Comparison of ENCODE assay signal across 27 cellular contexts in genomic region chr4:174582463-174582862, GRCh38.
"Had no signal": no experiment of that assay in that cellular context is flagged by ENCODE, and none has a peak within 500 bp of the region (broad histone marks: within the 10 kb centered on the region; RNA-seq: fewer than 3 reads in every experiment).

No MANE protein-coding gene starts in this region.

- FAIRE-seq: astrocyte had no signal

- H3K9me3 ChIP-seq: esophagus muscularis mucosa, gastrocnemius medialis, heart left ventricle had no signal

- H3K4me1 ChIP-seq: esophagus muscularis mucosa, gastrocnemius medialis had no signal

- H3K27ac ChIP-seq: brain microvascular endothelial cell, coronary artery, dorsolateral prefrontal cortex, esophagus muscularis mucosa, foreskin keratinocyte, gastrocnemius medialis, heart left ventricle, WERI-Rb-1 had no signal

- ATAC-seq: activated CD4-positive, CD25-positive, alpha-beta regulatory T cell treated with anti-CD3 and anti-CD28 coated beads, Interleukin-2, amount 50 U/mL, for 24 hours; activated CD8-positive, alpha-beta T cell treated with anti-CD3 and anti-CD28 coated beads for 36 hours; activated T-cell treated with anti-CD3 and anti-CD28 coated beads, Interleukin-2, amount 50 U/mL, for 4 hours; activated T-helper 17 cell treated with anti-CD3 and anti-CD28 coated beads, Interleukin-2, amount 50 U/mL, for 72 hours; effector memory CD8-positive, alpha-beta T cell; foreskin keratinocyte; gastrocnemius medialis; heart left ventricle had no signal

- DNase-seq: activated B cell treated with CpG ODN at 0.5 μM for 24 hours; activated CD4-positive, alpha-beta T cell treated with anti-CD3 and anti-CD28 coated beads for 48 hours; activated CD4-positive, alpha-beta T cell treated with anti-CD3 and anti-CD28 coated beads, Interleukin-2, amount 50 U/mL, for 1 hour; activated CD4-positive, alpha-beta T cell treated with anti-CD3 and anti-CD28 coated beads, Interleukin-2, amount 50 U/mL, for 48 hours; activated CD8-positive, alpha-beta memory T cell treated with anti-CD3 and anti-CD28 coated beads for 24 hours; activated CD8-positive, alpha-beta T cell treated with anti-CD3 and anti-CD28 coated beads for 36 hours; activated effector memory CD4-positive, alpha-beta T cell treated with Interleukin-2 at 50 U/mL for 16 hours; activated gamma-delta T cell treated with Interleukin-2 at 50 U/mL for 16 hours; activated naive CD4-positive, alpha-beta T cell treated with anti-CD3 and anti-CD28 coated beads, Interleukin-2, amount 50 U/mL, for 16 hours; activated naive CD4-positive, alpha-beta T cell treated with Interleukin-2 at 50 U/mL for 16 hours; activated T-cell treated with anti-CD3 and anti-CD28 coated beads, Interleukin-2, amount 50 U/mL, for 4 hours; amniotic stem cell; anterior cingulate cortex; brain microvascular endothelial cell; dorsolateral prefrontal cortex; effector memory CD8-positive, alpha-beta T cell; foreskin keratinocyte; gastrocnemius medialis; glutamatergic neuron; heart left ventricle; T1000; WERI-Rb-1 had no signal

- H3K36me3 ChIP-seq: brain microvascular endothelial cell, esophagus muscularis mucosa, gastrocnemius medialis, heart left ventricle, WERI-Rb-1 had no signal

- H3K27me3 ChIP-seq: brain microvascular endothelial cell, dorsolateral prefrontal cortex, esophagus muscularis mucosa, foreskin keratinocyte, gastrocnemius medialis, heart left ventricle had no signal

- H3K4me3 ChIP-seq: coronary artery, dorsolateral prefrontal cortex, esophagus muscularis mucosa, gastrocnemius medialis, heart left ventricle had no signal
